Comparison of ENCODE assay signal across 8 cellular contexts in genomic region chr10:96673318-96674099, GRCh38. TPM values are rescaled to one million over a fixed set of nuclear protein-coding genes. Genes with fewer than 3 reads are reported as not detected.
DNase-seq lines count a peak whose midpoint lies in the region; ATAC-seq lines count a peak whose summit lies in the region.

No MANE protein-coding gene starts in this region.

- intact Hi-C loops in left ventricle myocardium superior (cut with micrococcal nuclease) = no loop called here

- peak overlapping the region; percentile 10; the same call in 1 of the 2 replicates for H3K4me3 ChIP-seq in SJCRH30
- no peak overlapping the region for H3K4me3 ChIP-seq in skin epidermis

- ATAC-seq in GM18498 (IDR thresholded peaks at IDR 0.05; ENCODE audit: unreplicated experiment) = peak; percentile 64
- peak; percentile 47 for ATAC-seq in HG02938 (IDR thresholded peaks at IDR 0.05; ENCODE audit: unreplicated experiment)
- ATAC-seq in left ventricle myocardium superior = peak; percentile 78

- H3K27ac ChIP-seq in SJCRH30 = peak overlapping the region; percentile 70
- H3K27ac ChIP-seq in skin epidermis = peak overlapping the region in 14 of 21 experiments; percentile 0 to 76 (median 42)

- DNase-seq in SJCRH30 = peak; percentile 30 to 36
- peak; percentile 41 for DNase-seq in left ventricle myocardium superior
- no peak for DNase-seq in activated CD8-positive, alpha-beta memory T cell treated with anti-CD3 and anti-CD28 coated beads, Interleukin-2, amount 50 U/mL, for 48 hours
- no peak for DNase-seq in NCI-H1417 treated with DMSO at 0.1 percent for 48 hours (lab: John Stamatoyannopoulos, UW)
- no peak for DNase-seq in activated CD4-positive, alpha-beta T cell treated with anti-CD3 and anti-CD28 coated beads, Interleukin-2, amount 10 ng/mL, durations not matched to agents 7 days and 5 days

- H3K27me3 ChIP-seq in SJCRH30 = no peaks in the 10 kb centered on the region

- no peaks in the 10 kb centered on the region for H3K9me3 ChIP-seq in SJCRH30 (replicated peaks)

- no peak overlapping the region for H3K27ac Mint-ChIP-seq in activated CD4-positive, alpha-beta T cell treated with anti-CD3 and anti-CD28 coated beads, Interleukin-2, amount 10 ng/mL, durations not matched to agents 7 days and 5 days

- POLR2A ChIA-PET in activated CD4-positive, alpha-beta T cell treated with anti-CD3 and anti-CD28 coated beads, Interleukin-2, amount 10 ng/mL, durations not matched to agents 7 days and 5 days (lab: Charles Lee) = no interaction called here

- CTCF ChIA-PET in activated CD4-positive, alpha-beta T cell treated with anti-CD3 and anti-CD28 coated beads, Interleukin-2, amount 10 ng/mL, durations not matched to agents 7 days and 5 days (lab: Charles Lee) = interaction anchor here (1.2 to 1.4 kb wide), 2 partner anchors 8 to 18 kb away, joined by 3 read pairs; no protein-coding TSS in a partner anchor

- no peaks in the 10 kb centered on the region for H3K36me3 ChIP-seq in SJCRH30

- H3K4me1 Mint-ChIP-seq in activated CD4-positive, alpha-beta T cell treated with anti-CD3 and anti-CD28 coated beads, Interleukin-2, amount 10 ng/mL, durations not matched to agents 7 days and 5 days = peaks cover 8% of the 10 kb centered on the region

- no peak overlapping the region for H3K4me3 Mint-ChIP-seq in activated CD4-positive, alpha-beta T cell treated with anti-CD3 and anti-CD28 coated beads, Interleukin-2, amount 10 ng/mL, durations not matched to agents 7 days and 5 days

- H3K4me1 ChIP-seq in SJCRH30 = peaks cover 12% of the 10 kb centered on the region

- no peaks in the 10 kb centered on the region for H3K27me3 Mint-ChIP-seq in activated CD4-positive, alpha-beta T cell treated with anti-CD3 and anti-CD28 coated beads, Interleukin-2, amount 10 ng/mL, durations not matched to agents 7 days and 5 days

- H3K36me3 Mint-ChIP-seq in activated CD4-positive, alpha-beta T cell treated with anti-CD3 and anti-CD28 coated beads, Interleukin-2, amount 10 ng/mL, durations not matched to agents 7 days and 5 days (ENCODE audit: low read depth) = no peaks in the 10 kb centered on the region

- H3K9me3 Mint-ChIP-seq in activated CD4-positive, alpha-beta T cell treated with anti-CD3 and anti-CD28 coated beads, Interleukin-2, amount 10 ng/mL, durations not matched to agents 7 days and 5 days = no peaks in the 10 kb centered on the region

RNA-seq across cellular contexts. Expression of gene PIK3AP1, which starts 46.8 kb away (rescaled TPM):
- total RNA-seq in SJCRH30 (2014; rRNA removed; shearing (Covaris generic)) = 5.6 and 7.1 TPM in 2 replicates
- total RNA-seq in left ventricle myocardium superior = 7.5 TPM
- total RNA-seq in activated CD4-positive, alpha-beta T cell treated with anti-CD3 and anti-CD28 coated beads, Interleukin-2, amount 10 ng/mL, durations not matched to agents 7 days and 5 days = 1 to 10 TPM in 1 of 2 experiments, under 1 TPM in 1; 0.72 to 1.1 TPM

Comparison
In these comparisons a context has a peak if more than half of its experiments do, and no peak if none do; other contexts are left out.
1. DNase-seq: peak in SJCRH30 (2 of 2) and left ventricle myocardium superior (single experiment); none in activated CD8-positive, alpha-beta memory T cell treated with anti-CD3 and anti-CD28 coated beads, Interleukin-2, amount 50 U/mL, for 48 hours (single experiment), NCI-H1417 treated with DMSO at 0.1 percent for 48 hours (single experiment) and activated CD4-positive, alpha-beta T cell treated with anti-CD3 and anti-CD28 coated beads, Interleukin-2, amount 10 ng/mL, durations not matched to agents 7 days and 5 days (single experiment).
2. Peak in every context shown above with its lines, with median percentiles within 50 percentile points of each other: ATAC-seq.